18 cellular contexts compared by ENCODE assay signal in genomic region chr6:48213076-48213788, GRCh38.
DNase-seq lines count a peak whose midpoint lies in the region; ATAC-seq, FAIRE-seq and TF ChIP-seq lines count a peak whose summit lies in the region.
"Had no signal": no experiment of that assay in that cellular context is flagged by ENCODE, and none has a peak within 500 bp of the region (broad histone marks: within the 10 kb centered on the region; RNA-seq: fewer than 3 reads in every experiment).

No MANE protein-coding gene starts in this region.

- intact Hi-C loops in PC-9 (cut with micrococcal nuclease; ENCODE audit: unreplicated experiment): no loop called here
- intact Hi-C loops in ascending aorta (cut with DNase I): no loop called here

- no peak overlapping the region for H3T11ph ChIP-seq in H9 (ENCODE audit: low read length)

- H3K79me2 ChIP-seq in SK-N-SH (ENCODE audit: insufficient read depth): no peaks in the 10 kb centered on the region
- no peaks in the 10 kb centered on the region for H3K79me2 ChIP-seq in PC-9 (ENCODE audit: low read depth)
- no peaks in the 10 kb centered on the region for H3K79me2 ChIP-seq in hepatocyte
- no peaks in the 10 kb centered on the region for H3K79me2 ChIP-seq in H9 (ENCODE audit: insufficient read depth, low read length)

- H2AFZ ChIP-seq in SK-N-SH (ENCODE audit: low read depth) (peak overlapping the region; percentile 71), PC-9 (no peak overlapping the region; the same call in 1 of the 2 replicates), hepatocyte (peak overlapping the region; percentile 0), H9 (ENCODE audit: low read length) (no peak overlapping the region)

- no peak overlapping the region for H3K23ac ChIP-seq in H9 (ENCODE audit: insufficient read length, low read depth, low read length)

- no peak overlapping the region for H3K56ac ChIP-seq in H9 (ENCODE audit: insufficient read length, low read depth, low read length)

- H2AK5ac ChIP-seq in H9 (ENCODE audit: insufficient read length, low read length): no peak overlapping the region

- no peaks in the 10 kb centered on the region for H3F3A ChIP-seq in SK-N-SH (replicated peaks; ENCODE audit: insufficient read depth)
- no peaks in the 10 kb centered on the region for H3F3A ChIP-seq in PC-9 (ENCODE audit: insufficient read depth, low read depth)

- H2BK15ac ChIP-seq in H9 (ENCODE audit: low read depth, low read length): no peak overlapping the region

- no peak overlapping the region for H3K4ac ChIP-seq in H9 (ENCODE audit: low read depth, low read length)

- H3K23me2 ChIP-seq in H9 (ENCODE audit: insufficient read length, low read depth, low read length, poor library complexity, severe bottlenecking): no peaks in the 10 kb centered on the region

- H4K20me1 ChIP-seq in SK-N-SH (ENCODE audit: insufficient read depth) (no peaks in the 10 kb centered on the region), PC-9 (ENCODE audit: insufficient read depth) (no peaks in the 10 kb centered on the region), hepatocyte (ENCODE audit: insufficient read depth, poor library complexity, severe bottlenecking) (no peaks in the 10 kb centered on the region), H9 (ENCODE audit: control insufficient read depth, insufficient read depth, insufficient read length) (no peaks in the 10 kb centered on the region)

- H3K14ac ChIP-seq in H9 (ENCODE audit: insufficient read depth, low read length): no peak overlapping the region

- DNase-seq in SK-N-SH (no peak), PC-9 (no peak), hepatocyte (ENCODE audit: low spot score) (no peak), small intestine (peak; percentile 18), H9 (no peak), osteocyte (ENCODE audit: extremely low spot score, unreplicated experiment) (no peak), ascending aorta (ENCODE audit: low spot score in 2 of 2) (no peak)
- DNase-seq: C1 segment of cervical spinal cord, DMS 273 treated with DMSO at 0.1 percent for 48 hours, GOT3, NCI-H1417, NCI-H2029, NCI-H510A, NCI-H82, RPMI8226, SJCRH30 had no signal

- H3K4me3 ChIP-seq in SK-N-SH (ENCODE audit: low read depth in 2 of 2, low read length in 1 of 2) (peak overlapping the region; percentile 28 to 51; a peak in 3 of 4 replicates), PC-9 (peak overlapping the region; percentile 12; the same call in 1 of the 2 replicates), hepatocyte (no peak overlapping the region), small intestine (ENCODE audit: low read depth in 1 of 2, low read length in 2 of 2) (no peak overlapping the region), ascending aorta (no peak overlapping the region)
- H3K4me3 ChIP-seq: SJCRH30 had no signal

- no peak for TF ChIP-seq CTCF in SK-N-SH (IDR thresholded peaks at IDR 0.05)
- no peak for TF ChIP-seq CTCF in PC-9 (conservative IDR thresholded peaks at IDR 0.05)
- no peak for TF ChIP-seq CTCF in hepatocyte (IDR thresholded peaks at IDR 0.05; ENCODE audit: poor library complexity)
- TF ChIP-seq CTCF in H9 (conservative IDR thresholded peaks at IDR 0.05): no peak
- TF ChIP-seq CTCF in osteocyte (IDR thresholded peaks at IDR 0.05): no peak
- TF ChIP-seq CTCF in ascending aorta (IDR thresholded peaks at IDR 0.05): no peak

- ATAC-seq in SK-N-SH treated with all-trans-retinoic acid at 6 μM for 48 hours: no peak

- no peaks in the 10 kb centered on the region for H3K27me3 Mint-ChIP-seq in H9 (ENCODE audit: low read depth)
- H3K27me3 Mint-ChIP-seq in osteocyte (ENCODE audit: unreplicated experiment): no peaks in the 10 kb centered on the region

- H3K4me2 ChIP-seq in SK-N-SH: peak overlapping the region; percentile 70
- H3K4me2 ChIP-seq in PC-9: peak overlapping the region; percentile 48
- peak overlapping the region; percentile 45 for H3K4me2 ChIP-seq in hepatocyte
- no peak overlapping the region for H3K4me2 ChIP-seq in H9 (ENCODE audit: insufficient read depth, insufficient read length, low read length)

- H4K5ac ChIP-seq in H9 (ENCODE audit: insufficient read length, low read depth, low read length): no peak overlapping the region

- H3K36me3 ChIP-seq in SK-N-SH (replicated peaks in 1 of 2; ENCODE audit: control insufficient read depth in 1 of 2, insufficient read depth in 2 of 2, low read length in 1 of 2): no peaks in the 10 kb centered on the region
- H3K36me3 ChIP-seq in PC-9 (ENCODE audit: low read depth): no peaks in the 10 kb centered on the region
- H3K36me3 ChIP-seq in hepatocyte (replicated peaks; ENCODE audit: insufficient read depth, low read depth): no peaks in the 10 kb centered on the region
- no peaks in the 10 kb centered on the region for H3K36me3 ChIP-seq in small intestine (ENCODE audit: control insufficient read depth in 2 of 2, insufficient read depth in 2 of 2, low read length in 2 of 2)
- H3K36me3 ChIP-seq in ascending aorta: no peaks in the 10 kb centered on the region
- H3K36me3 ChIP-seq: SJCRH30 had no signal

- H3K4me3 Mint-ChIP-seq in H9 (no peak overlapping the region), osteocyte (ENCODE audit: unreplicated experiment) (no peak overlapping the region)

- H3K9me2 ChIP-seq in SK-N-SH: no peaks in the 10 kb centered on the region
- no peaks in the 10 kb centered on the region for H3K9me2 ChIP-seq in PC-9 (ENCODE audit: insufficient read depth)
- H3K9me2 ChIP-seq in hepatocyte (replicated peaks; ENCODE audit: insufficient read depth): no peaks in the 10 kb centered on the region

- peaks cover 0 to 7% (median 1%) of the 10 kb centered on the region in 3 experiments; a peak in 2 of 7 replicates for H3K36me3 Mint-ChIP-seq in H9 (ENCODE audit: insufficient read depth in 1 of 3, low read depth in 3 of 3)
- no peaks in the 10 kb centered on the region for H3K36me3 Mint-ChIP-seq in osteocyte (ENCODE audit: unreplicated experiment)

- POLR2A ChIA-PET in SK-N-SH (lab: Yijun Ruan, JAX) (no interaction called here), PC-9 (lab: Charles Lee; ENCODE audit: unreplicated experiment) (interaction anchor here (0.6 kb wide), 1 partner anchor 45 kb away, joined by 8 read pairs; no protein-coding TSS in a partner anchor)

- TF ChIP-seq RAD21 in SK-N-SH (IDR thresholded peaks at IDR 0.05; ENCODE audit: low read length): no peak

- H3K79me1 ChIP-seq in H9 (ENCODE audit: insufficient read depth, low read depth, low read length, poor library complexity, severe bottlenecking): no peaks in the 10 kb centered on the region

- BruUV-seq in PC-9 (replicated peaks; lab: Mats Ljungman, UMichigan): no TSS peak

- no peak overlapping the region for H2BK120ac ChIP-seq in H9 (ENCODE audit: low read depth, low read length, poor library complexity, severe bottlenecking)

- peaks cover 2 to 8% of the 10 kb centered on the region in 2 experiments; a peak in 3 of 5 replicates for H3K9me3 Mint-ChIP-seq in H9
- peaks cover 35% of the 10 kb centered on the region for H3K9me3 Mint-ChIP-seq in osteocyte (ENCODE audit: unreplicated experiment)

- H3K4me1 Mint-ChIP-seq in H9 (peaks cover 13 to 14% of the 10 kb centered on the region in 2 experiments), osteocyte (ENCODE audit: unreplicated experiment) (peaks cover 15% of the 10 kb centered on the region)

- H2BK20ac ChIP-seq in H9 (ENCODE audit: low read depth, low read length, poor library complexity, severe bottlenecking): no peak overlapping the region

- no peak overlapping the region for H4K8ac ChIP-seq in H9 (replicated peaks; ENCODE audit: insufficient read length, low read depth, low read length)

- H3K27ac ChIP-seq in SK-N-SH (ENCODE audit: low read depth in 2 of 2, low read length in 1 of 2) (no peak overlapping the region), PC-9 (no peak overlapping the region), hepatocyte (peak overlapping the region; percentile 3), small intestine (ENCODE audit: low read depth in 1 of 2, low read length in 1 of 2) (no peak overlapping the region), H9 (ENCODE audit: insufficient read length, low read depth, low read length) (no peak overlapping the region), ascending aorta (no peak overlapping the region)
- H3K27ac ChIP-seq: 22Rv1, SJCRH30 had no signal

- H3K18ac ChIP-seq in H9 (ENCODE audit: insufficient read length, low read depth, low read length): no peak overlapping the region

- no peak overlapping the region for H2BK12ac ChIP-seq in H9 (ENCODE audit: insufficient read length, low read depth, low read length)

- H3K4me1 ChIP-seq in SK-N-SH (ENCODE audit: control insufficient read depth in 1 of 2, insufficient read depth in 2 of 2, low read depth in 1 of 2, low read length in 1 of 2): no peaks in the 10 kb centered on the region
- no peaks in the 10 kb centered on the region for H3K4me1 ChIP-seq in PC-9 (replicated peaks; ENCODE audit: insufficient read depth)
- H3K4me1 ChIP-seq in hepatocyte (ENCODE audit: insufficient read depth): peaks cover 3% of the 10 kb centered on the region
- H3K4me1 ChIP-seq in small intestine (ENCODE audit: control insufficient read depth in 2 of 2, insufficient read depth in 1 of 2, low read depth in 1 of 2, low read length in 1 of 2): no peaks in the 10 kb centered on the region
- H3K4me1 ChIP-seq in H9 (ENCODE audit: insufficient read depth, low read length): no peaks in the 10 kb centered on the region; the same call in 1 of the 2 replicates
- H3K4me1 ChIP-seq in ascending aorta: no peaks in the 10 kb centered on the region
- H3K4me1 ChIP-seq: SJCRH30 had no signal

- H4K91ac ChIP-seq in H9 (ENCODE audit: insufficient read length, low read depth, low read length): no peak overlapping the region

- H3K9me3 ChIP-seq in SK-N-SH (no peaks in the 10 kb centered on the region), PC-9 (ENCODE audit: insufficient read depth, low read depth) (no peaks in the 10 kb centered on the region; the same call in 1 of the 2 replicates), hepatocyte (ENCODE audit: low read depth) (no peaks in the 10 kb centered on the region), small intestine (ENCODE audit: control insufficient read depth, low read depth) (no peaks in the 10 kb centered on the region), H9 (ENCODE audit: control insufficient read depth, low read depth, low read length) (no peaks in the 10 kb centered on the region), ascending aorta (no peaks in the 10 kb centered on the region)
- H3K9me3 ChIP-seq: SJCRH30 had no signal

- TF ChIP-seq EP300 in SK-N-SH (IDR thresholded peaks at IDR 0.05; ENCODE audit: borderline replicate concordance in 1 of 2, low read depth in 1 of 2, low read length in 1 of 2): no peak

- WGBS in SK-N-SH (ENCODE audit: low lambda C conversion rate): 6% methylated on average over 8 of the region's 8 CpGs
- whole genome bisulfite sequencing in hepatocyte (ENCODE audit: low lambda C conversion rate, missing lambda C conversion rate): 66% methylated on average over 8 of the region's 8 CpGs
- WGBS in small intestine, 3 donors: 39 to 73% (median 47%) methylated on average over 8 of the region's 8 CpGs
- WGBS in H9 (ENCODE audit: extremely low coverage, insufficient read length, low lambda C conversion rate): no CpG with 5 or more reads among the region's 8 CpGs

- H2BK5ac ChIP-seq in H9 (ENCODE audit: insufficient read length, low read length): no peak overlapping the region

- H3K27ac Mint-ChIP-seq in H9 (no peak overlapping the region; a peak in 1 of 7 replicates), osteocyte (ENCODE audit: unreplicated experiment) (no peak overlapping the region)

- no peak overlapping the region for H3K9ac ChIP-seq in SK-N-SH
- no peak overlapping the region for H3K9ac ChIP-seq in H9 (ENCODE audit: extremely low read depth, insufficient read length, low read length)

- no peak for FAIRE-seq in small intestine (lab: Jason Lieb, UNC)

- H3K27me3 ChIP-seq in SK-N-SH (ENCODE audit: insufficient read depth) (no peaks in the 10 kb centered on the region), PC-9 (ENCODE audit: insufficient read depth, low read depth) (no peaks in the 10 kb centered on the region), hepatocyte (no peaks in the 10 kb centered on the region), small intestine (ENCODE audit: control insufficient read depth in 2 of 2, insufficient read depth in 2 of 2, low read length in 2 of 2) (no peaks in the 10 kb centered on the region), H9 (ENCODE audit: insufficient read depth, low read length) (no peaks in the 10 kb centered on the region), ascending aorta (no peaks in the 10 kb centered on the region)
- H3K27me3 ChIP-seq: SJCRH30 had no signal

- CTCF ChIA-PET in SK-N-SH (lab: Yijun Ruan, JAX) (no interaction called here), PC-9 (lab: Charles Lee) (no interaction called here)

Comparison
In these comparisons a context has a peak if more than half of its experiments do, and no peak if none do; other contexts are left out.
1. H2AFZ ChIP-seq: peak in SK-N-SH (single experiment) and hepatocyte (single experiment); none in PC-9 (single experiment) and H9 (single experiment).
2. H3K4me3 ChIP-seq: peak in SK-N-SH (2 of 2) and PC-9 (single experiment); none in hepatocyte (single experiment), small intestine (0 of 2) and ascending aorta (0 of 2).